ENCODE assay signal across 9 cellular contexts in genomic region chr2:212595036-212595654, GRCh38. TPM values are rescaled to one million over a fixed set of nuclear protein-coding genes. Genes with fewer than 3 reads are reported as not detected.
DNase-seq lines count a peak whose midpoint lies in the region; ATAC-seq and TF ChIP-seq lines count a peak whose summit lies in the region.
"Had no signal": no experiment of that assay in that cellular context is flagged by ENCODE, and none has a peak within 500 bp of the region (broad histone marks: within the 10 kb centered on the region; RNA-seq: fewer than 3 reads in every experiment).

No MANE protein-coding gene starts in this region.

- H3K9me3 ChIP-seq in BE2C (no peaks in the 10 kb centered on the region), Loucy (ENCODE audit: insufficient read depth, low read depth, low read length) (no peaks in the 10 kb centered on the region), ascending aorta (no peaks in the 10 kb centered on the region)

- H3K27ac Mint-ChIP-seq in glutamatergic neuron (ENCODE audit: unreplicated experiment), result no peak overlapping the region

- peaks cover 3% of the 10 kb centered on the region for H3K4me1 Mint-ChIP-seq in glutamatergic neuron (ENCODE audit: low read depth, unreplicated experiment)
- H3K4me1 Mint-ChIP-seq: central memory CD8-positive, alpha-beta T cell had no signal

- no peak overlapping the region for H3K9ac ChIP-seq in Loucy (ENCODE audit: low read depth, low read length, poor library complexity, severe bottlenecking)

- peak; percentile 39 for TF ChIP-seq CTCF in BE2C (IDR thresholded peaks at IDR 0.05; ENCODE audit: low read depth, low read length)
- TF ChIP-seq CTCF in Loucy (conservative IDR thresholded peaks at IDR 0.05; ENCODE audit: low read length), result peak; percentile 65
- peak; percentile 44 for TF ChIP-seq CTCF in choroid plexus epithelial cell (conservative IDR thresholded peaks at IDR 0.05; ENCODE audit: low read depth, low read length)
- TF ChIP-seq CTCF in ascending aorta (IDR thresholded peaks at IDR 0.05), result peak in 1 of 3 experiments; percentile 19
- no peak for TF ChIP-seq CTCF in glutamatergic neuron (IDR thresholded peaks at IDR 0.05; ENCODE audit: partially characterized antibody, unreplicated experiment)

- no peaks in the 10 kb centered on the region for H3K27me3 ChIP-seq in BE2C
- H3K27me3 ChIP-seq in Loucy (ENCODE audit: insufficient read depth, low read length, poor library complexity, severe bottlenecking), result no peaks in the 10 kb centered on the region
- H3K27me3 ChIP-seq in ascending aorta, result no peaks in the 10 kb centered on the region

- H3K9me3 Mint-ChIP-seq in glutamatergic neuron (ENCODE audit: unreplicated experiment), result no peaks in the 10 kb centered on the region

- no peaks in the 10 kb centered on the region for H3K27me3 Mint-ChIP-seq in glutamatergic neuron (ENCODE audit: unreplicated experiment)
- H3K27me3 Mint-ChIP-seq: central memory CD8-positive, alpha-beta T cell had no signal

- no peak overlapping the region for H3K4me3 Mint-ChIP-seq in glutamatergic neuron (ENCODE audit: unreplicated experiment)
- H3K4me3 Mint-ChIP-seq: central memory CD8-positive, alpha-beta T cell had no signal

- H3K4me1 ChIP-seq in BE2C, result peaks cover 6% of the 10 kb centered on the region; the same call in 1 of the 2 replicates
- H3K4me1 ChIP-seq in Loucy (ENCODE audit: insufficient read depth, low read length, poor library complexity, severe bottlenecking), result no peaks in the 10 kb centered on the region
- H3K4me1 ChIP-seq in ascending aorta, result no peaks in the 10 kb centered on the region

- H3K4me3 ChIP-seq in BE2C (ENCODE audit: low read depth, low read length) (no peak overlapping the region), Loucy (ENCODE audit: low read length, poor library complexity, severe bottlenecking) (no peak overlapping the region), choroid plexus epithelial cell (ENCODE audit: low read depth, low read length) (no peak overlapping the region), ascending aorta (no peak overlapping the region)

- no peaks in the 10 kb centered on the region for H3K36me3 Mint-ChIP-seq in glutamatergic neuron (ENCODE audit: unreplicated experiment)

- no peak overlapping the region for H2AFZ ChIP-seq in Loucy (ENCODE audit: low read length)

- H3K36me3 ChIP-seq in BE2C (no peaks in the 10 kb centered on the region), Loucy (ENCODE audit: insufficient read depth, low read length) (no peaks in the 10 kb centered on the region), ascending aorta (no peaks in the 10 kb centered on the region)

- no peaks in the 10 kb centered on the region for H4K20me1 ChIP-seq in Loucy (ENCODE audit: insufficient read depth, low read length, poor library complexity, severe bottlenecking)

- H3K79me2 ChIP-seq in Loucy (ENCODE audit: insufficient read depth, low read length), result no peaks in the 10 kb centered on the region

- H3K4me2 ChIP-seq in Loucy (ENCODE audit: low read depth, low read length, poor library complexity, severe bottlenecking), result no peak overlapping the region

- intact Hi-C loops in ascending aorta (cut with DNase I), result no loop called here

- ATAC-seq in GM19351 (IDR thresholded peaks at IDR 0.05; ENCODE audit: unreplicated experiment), result peak; percentile 80
- no peak for ATAC-seq in GM21515 (IDR thresholded peaks at IDR 0.05; ENCODE audit: unreplicated experiment)

- H3F3A ChIP-seq in Loucy (ENCODE audit: low read depth), result no peaks in the 10 kb centered on the region

- DNase-seq in BE2C (no peak), choroid plexus epithelial cell (ENCODE audit: low read depth) (peak; percentile 56), ascending aorta (ENCODE audit: low spot score in 2 of 2) (no peak), ureter (ENCODE audit: low spot score) (no peak), glutamatergic neuron (no peak)

- no peak overlapping the region for H3K27ac ChIP-seq in ascending aorta

- H3K9me2 ChIP-seq in Loucy (replicated peaks; ENCODE audit: low read depth, low read length), result no peaks in the 10 kb centered on the region

RNA-seq across cellular contexts. Expression of gene ERBB4, which starts 56.5 kb away (rescaled TPM):
- polyA plus RNA-seq in BE2C (2012; ENCODE audit: insufficient read depth, insufficient read length, low read depth), result 0.71 TPM
- total RNA-seq in ascending aorta (1.7 TPM), ureter (10.2 TPM), glutamatergic neuron (ENCODE audit: unreplicated experiment) (1.8 TPM)
